ENCODE assay signal across 8 cellular contexts in the genomic region with DNA sequence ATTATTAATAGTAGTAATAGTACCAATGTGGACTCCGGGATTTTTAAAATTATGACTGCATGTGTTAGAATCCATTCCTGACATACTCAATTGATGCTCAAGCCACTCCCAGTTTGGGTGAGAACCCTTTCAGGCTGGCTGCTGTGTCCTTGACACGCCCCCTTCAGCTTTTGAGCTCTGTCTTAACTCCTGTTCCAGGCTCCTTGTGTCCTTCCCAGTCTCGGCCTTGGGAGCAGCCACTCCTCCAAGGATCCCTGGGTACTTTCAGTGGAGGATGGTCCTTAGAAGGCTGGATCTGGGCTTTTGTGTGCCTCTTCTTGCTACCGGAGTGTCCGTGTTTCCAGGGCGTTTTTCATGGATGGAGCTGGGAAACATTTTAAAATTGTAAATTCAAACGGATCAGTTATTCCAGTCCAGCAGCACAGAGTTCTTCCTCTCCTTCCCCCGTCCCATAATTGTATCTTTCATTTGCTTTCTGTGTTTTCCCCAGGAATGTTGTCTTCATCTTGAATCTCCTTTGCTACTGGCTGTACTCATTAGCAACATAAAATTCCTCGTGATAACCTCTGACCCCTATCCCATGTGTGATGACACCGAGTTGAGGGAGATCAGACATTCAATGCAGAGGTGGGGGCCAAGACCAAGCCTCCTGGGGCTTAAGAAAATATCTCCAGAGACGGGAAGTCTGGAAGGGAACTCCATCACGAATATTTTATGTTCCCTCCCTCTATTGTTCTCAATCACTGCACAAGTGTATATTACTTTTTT. TPM values are rescaled to one million over a fixed set of nuclear protein-coding genes. Genes with fewer than 3 reads are reported as not detected.
DNase-seq lines count a peak whose midpoint lies in the region; ATAC-seq lines count a peak whose summit lies in the region.

No MANE protein-coding gene starts in this region.

- H3K4me1 Mint-ChIP-seq in T-helper 1 cell treated with Interleukin-12 subunit alpha and Interleukin-12 subunit beta and Interleukin-4 antibody, amounts not matched to agents 30 μg/mL and 1 μg/mL, for 36 hours (ENCODE audit: low read depth): peaks cover 49% of the 10 kb centered on the region
- peaks cover 50% of the 10 kb centered on the region for H3K4me1 Mint-ChIP-seq in activated T-helper 1 cell treated with anti-CD3 and anti-CD28 coated beads, Interleukin-12 subunit alpha, Interleukin-12 subunit beta, Interleukin-2, Interleukin-4 antibody, amounts not matched to agents 30 ng/mL and 10 ng/mL and 1 ng/mL, durations not matched to agents 14 hours and 24 hours and 36 hours (ENCODE audit: low read depth)

- peaks cover 18% of the 10 kb centered on the region for H3K36me3 Mint-ChIP-seq in T-helper 1 cell treated with Interleukin-12 subunit alpha and Interleukin-12 subunit beta and Interleukin-4 antibody, amounts not matched to agents 30 μg/mL and 1 μg/mL, for 36 hours (ENCODE audit: low read depth)
- peaks cover 19% of the 10 kb centered on the region for H3K36me3 Mint-ChIP-seq in activated T-helper 1 cell treated with anti-CD3 and anti-CD28 coated beads, Interleukin-12 subunit alpha, Interleukin-12 subunit beta, Interleukin-2, Interleukin-4 antibody, amounts not matched to agents 30 ng/mL and 10 ng/mL and 1 ng/mL, durations not matched to agents 14 hours and 24 hours and 36 hours (ENCODE audit: low read depth)

- H3K27ac ChIP-seq in substantia nigra (ENCODE audit: low read depth, low read length, poor library complexity, severe bottlenecking): peak overlapping the region; percentile 67

- intact Hi-C loops in activated T-helper 1 cell treated with anti-CD3 and anti-CD28 coated beads, Interleukin-12 subunit alpha, Interleukin-12 subunit beta, Interleukin-2, Interleukin-4 antibody, amounts not matched to agents 30 ng/mL and 10 ng/mL and 1 ng/mL, durations not matched to agents 14 hours and 24 hours and 36 hours (cut with micrococcal nuclease): loop anchor here (1.0 to 5.0 kb wide), 4 partner anchors 21 to 39 kb away; no protein-coding TSS in a partner anchor

- peak overlapping the region; percentile 10 for H3K27ac Mint-ChIP-seq in T-helper 1 cell treated with Interleukin-12 subunit alpha and Interleukin-12 subunit beta and Interleukin-4 antibody, amounts not matched to agents 30 μg/mL and 1 μg/mL, for 36 hours
- peak overlapping the region; percentile 67 for H3K27ac Mint-ChIP-seq in activated T-helper 1 cell treated with anti-CD3 and anti-CD28 coated beads, Interleukin-12 subunit alpha, Interleukin-12 subunit beta, Interleukin-2, Interleukin-4 antibody, amounts not matched to agents 30 ng/mL and 10 ng/mL and 1 ng/mL, durations not matched to agents 14 hours and 24 hours and 36 hours

- H3K9me3 Mint-ChIP-seq in T-helper 1 cell treated with Interleukin-12 subunit alpha and Interleukin-12 subunit beta and Interleukin-4 antibody, amounts not matched to agents 30 μg/mL and 1 μg/mL, for 36 hours: no peaks in the 10 kb centered on the region
- H3K9me3 Mint-ChIP-seq in activated T-helper 1 cell treated with anti-CD3 and anti-CD28 coated beads, Interleukin-12 subunit alpha, Interleukin-12 subunit beta, Interleukin-2, Interleukin-4 antibody, amounts not matched to agents 30 ng/mL and 10 ng/mL and 1 ng/mL, durations not matched to agents 14 hours and 24 hours and 36 hours: no peaks in the 10 kb centered on the region

- peak overlapping the region; percentile 55; the same call in 1 of the 2 replicates for H3K4me3 ChIP-seq in iPS-18c (ENCODE audit: insufficient read depth, low read depth, low read length)

- H3K9me3 ChIP-seq in iPS-18c (ENCODE audit: control insufficient read depth, insufficient read depth, low read length): no peaks in the 10 kb centered on the region

- H3K4me3 Mint-ChIP-seq in T-helper 1 cell treated with Interleukin-12 subunit alpha and Interleukin-12 subunit beta and Interleukin-4 antibody, amounts not matched to agents 30 μg/mL and 1 μg/mL, for 36 hours: peak overlapping the region; percentile 61
- peak overlapping the region; percentile 64 for H3K4me3 Mint-ChIP-seq in activated T-helper 1 cell treated with anti-CD3 and anti-CD28 coated beads, Interleukin-12 subunit alpha, Interleukin-12 subunit beta, Interleukin-2, Interleukin-4 antibody, amounts not matched to agents 30 ng/mL and 10 ng/mL and 1 ng/mL, durations not matched to agents 14 hours and 24 hours and 36 hours

- H3K27me3 Mint-ChIP-seq in T-helper 1 cell treated with Interleukin-12 subunit alpha and Interleukin-12 subunit beta and Interleukin-4 antibody, amounts not matched to agents 30 μg/mL and 1 μg/mL, for 36 hours (ENCODE audit: low read depth): no peaks in the 10 kb centered on the region
- H3K27me3 Mint-ChIP-seq in activated T-helper 1 cell treated with anti-CD3 and anti-CD28 coated beads, Interleukin-12 subunit alpha, Interleukin-12 subunit beta, Interleukin-2, Interleukin-4 antibody, amounts not matched to agents 30 ng/mL and 10 ng/mL and 1 ng/mL, durations not matched to agents 14 hours and 24 hours and 36 hours (ENCODE audit: insufficient read depth): no peaks in the 10 kb centered on the region

- DNase-seq in T-helper 1 cell (no peak), substantia nigra (lab: John Stamatoyannopoulos, UW) (no peak), iPS-NIHi11 (ENCODE audit: low spot score) (no peak)
- no peak for DNase-seq in activated T-helper 1 cell treated with anti-CD3 and anti-CD28 coated beads, Interleukin-12 subunit alpha, Interleukin-12 subunit beta, Interleukin-2, Interleukin-4 antibody, amounts not matched to agents 30 ng/mL and 10 ng/mL and 1 ng/mL, durations not matched to agents 14 hours and 24 hours and 36 hours (ENCODE audit: low spot score)

- no peak for ATAC-seq in HG03520 (IDR thresholded peaks at IDR 0.05; ENCODE audit: unreplicated experiment)
- no peak for ATAC-seq in HG03442 (IDR thresholded peaks at IDR 0.05; ENCODE audit: unreplicated experiment)

RNA-seq across cellular contexts. Expression of gene PFKFB3, which starts 40.0 kb away (rescaled TPM):
- total RNA-seq in activated T-helper 1 cell treated with anti-CD3 and anti-CD28 coated beads, Interleukin-12 subunit alpha, Interleukin-12 subunit beta, Interleukin-2, Interleukin-4 antibody, amounts not matched to agents 30 ng/mL and 10 ng/mL and 1 ng/mL, durations not matched to agents 14 hours and 24 hours and 36 hours: 90.3 and 93.8 TPM in 2 replicates
